ENCODE assay signal across 21 cellular contexts in the genomic region with DNA sequence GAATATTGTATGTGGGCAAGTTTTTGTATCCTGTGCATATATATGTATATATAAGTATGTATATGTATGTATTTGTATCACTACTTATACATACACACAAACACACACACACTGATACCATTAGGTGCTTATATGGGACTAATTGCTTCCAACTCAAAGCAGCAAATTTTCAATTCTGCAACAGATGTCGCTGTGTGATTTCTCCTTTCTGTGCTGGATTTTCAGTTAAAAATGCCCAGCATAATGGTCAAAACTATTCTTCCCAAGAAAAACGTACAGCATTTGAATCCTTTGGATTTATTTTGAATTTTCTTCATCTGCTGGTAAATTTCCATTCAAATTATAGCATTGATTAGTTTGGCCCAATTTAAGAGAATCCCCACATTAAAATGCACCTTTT.
"Had no signal": no experiment of that assay in that cellular context is flagged by ENCODE, and none has a peak within 500 bp of the region (broad histone marks: within the 10 kb centered on the region; RNA-seq: fewer than 3 reads in every experiment).

No MANE protein-coding gene starts in this region.

- H3K9me3 Mint-ChIP-seq: activated T-cell treated with anti-CD3 and anti-CD28 coated beads, Interleukin-2, amount 50 U/mL, for 4 hours; effector memory CD8-positive, alpha-beta T cell; nephron progenitor cell had no signal

- H3K4me3 Mint-ChIP-seq: activated CD8-positive, alpha-beta T cell treated with anti-CD3 and anti-CD28 coated beads, Interleukin-2, amount 10 ng/mL, durations not matched to agents 7 days and 5 days; activated T-cell treated with anti-CD3 and anti-CD28 coated beads, Interleukin-2, amount 50 U/mL, for 4 hours; effector memory CD8-positive, alpha-beta T cell; nephron progenitor cell had no signal

- H3K27ac Mint-ChIP-seq: activated CD8-positive, alpha-beta T cell treated with anti-CD3 and anti-CD28 coated beads, Interleukin-2, amount 10 ng/mL, durations not matched to agents 7 days and 5 days; effector memory CD8-positive, alpha-beta T cell; nephron progenitor cell; progenitor cell of endocrine pancreas had no signal

- H3K27ac ChIP-seq: ascending aorta, epithelial cell of prostate, transverse colon, vagina had no signal

- DNase-seq: activated CD4-positive, alpha-beta T cell treated with anti-CD3 and anti-CD28 coated beads for 48 hours; activated CD4-positive, CD25-positive, alpha-beta regulatory T cell; activated CD8-positive, alpha-beta T cell treated with anti-CD3 and anti-CD28 coated beads, Interleukin-2, amount 10 ng/mL, durations not matched to agents 7 days and 5 days; activated effector memory CD4-positive, alpha-beta T cell treated with Interleukin-2 at 50 U/mL for 16 hours; activated naive CD4-positive, alpha-beta T cell treated with anti-CD3 and anti-CD28 coated beads, Interleukin-2, amount 50 U/mL, for 16 hours; activated T-cell treated with anti-CD3 and anti-CD28 coated beads, Interleukin-2, amount 50 U/mL, for 4 hours; dermis blood vessel endothelial cell; effector memory CD8-positive, alpha-beta T cell; foreskin fibroblast; midbrain; nephron progenitor cell; occipital lobe; stimulated activated CD4-positive, alpha-beta T cell treated with anti-CD3 and anti-CD28 coated beads, Interleukin-12 subunit alpha, Interleukin-12 subunit beta, amount 100 ng/mL, for 4 hours; stimulated activated CD4-positive, alpha-beta T cell treated with anti-CD3 and anti-CD28 coated beads, Interleukin-1b, Interleukin-23, amount 100 ng/mL, for 48 hours; stimulated activated CD8-positive, alpha-beta memory T cell treated with anti-CD3 and anti-CD28 coated beads, Interleukin-4, amount 100 ng/mL, for 48 hours; stimulated activated naive CD4-positive, alpha-beta T cell; transverse colon had no signal

- ATAC-seq: activated CD8-positive, alpha-beta T cell treated with anti-CD3 and anti-CD28 coated beads, Interleukin-2, amount 10 ng/mL, durations not matched to agents 7 days and 5 days; activated T-cell treated with anti-CD3 and anti-CD28 coated beads, Interleukin-2, amount 50 U/mL, for 4 hours; effector memory CD8-positive, alpha-beta T cell had no signal
